ENCODE assay signal across 1 cellular context in genomic region chr14:88164906-88165534, GRCh38.
TF ChIP-seq lines count a peak whose summit lies in the region.

No MANE protein-coding gene starts in this region.

TF ChIP-seq in GM23338, 12 proteins besides CTCF, POLR2A, EP300 and RAD21 (continued from another document):
- TF ChIP-seq ZNF462 (CRISPR knock-in tag; IDR thresholded peaks at IDR 0.05) (no peak), ZNF331 (CRISPR knock-in tag; IDR thresholded peaks at IDR 0.05; ENCODE audit: low read depth) (no peak), ETS1 (IDR thresholded peaks at IDR 0.05) (no peak), ZNF114 (CRISPR knock-in tag; IDR thresholded peaks at IDR 0.05) (no peak)
TF ChIP-seq in GM23338: peak in this region for 0.
